11 cellular contexts compared by ENCODE assay signal in the genomic region with DNA sequence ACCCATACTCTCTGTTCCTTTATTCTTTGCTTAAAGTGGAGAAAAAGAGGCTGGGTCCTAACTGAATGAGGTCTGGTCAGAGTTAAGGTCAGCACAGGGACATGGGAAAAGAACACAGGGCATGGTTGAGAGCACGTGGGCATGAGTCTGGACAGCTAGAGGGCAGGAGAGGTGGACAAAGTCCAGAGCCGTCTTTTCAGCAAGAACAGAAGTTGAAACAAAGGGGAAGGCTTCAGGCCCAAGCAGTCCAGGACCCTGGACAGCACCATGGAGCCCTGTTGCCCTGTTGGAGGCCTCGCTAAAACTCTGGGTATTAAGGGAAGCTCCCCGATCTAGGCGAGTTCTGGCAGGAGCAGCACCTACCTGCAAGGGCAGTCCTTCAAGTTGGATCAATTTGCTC. TPM values are rescaled to one million over a fixed set of nuclear protein-coding genes. Genes with fewer than 3 reads are reported as not detected.
DNase-seq lines count a peak whose midpoint lies in the region; ATAC-seq and TF ChIP-seq lines count a peak whose summit lies in the region.
"Had no signal": no experiment of that assay in that cellular context is flagged by ENCODE, and none has a peak within 500 bp of the region (broad histone marks: within the 10 kb centered on the region; RNA-seq: fewer than 3 reads in every experiment).

No MANE protein-coding gene starts in this region.

- no peak overlapping the region for H4K8ac ChIP-seq in H9 (replicated peaks; ENCODE audit: insufficient read length, low read depth, low read length)

- no CpG with 5 or more reads among the region's 5 CpGs for WGBS in H9 (ENCODE audit: extremely low coverage, insufficient read length, low lambda C conversion rate)
- WGBS in esophagus muscularis mucosa = 33% methylated on average over 5 of the region's 5 CpGs
- 79 to 88% methylated on average over 5 of the region's 5 CpGs for WGBS in sigmoid colon, 2 donors

- H3K36me3 Mint-ChIP-seq in H9 (ENCODE audit: insufficient read depth in 1 of 3, low read depth in 3 of 3) = peaks cover 12 to 42% (median 24%) of the 10 kb centered on the region in 3 experiments
- H3K36me3 Mint-ChIP-seq in neural crest cell (ENCODE audit: low read depth) = peaks cover 23% of the 10 kb centered on the region

- H3K4me3 ChIP-seq in esophagus muscularis mucosa (no peak overlapping the region), sigmoid colon (no peak overlapping the region)
- H3K4me3 ChIP-seq: HAP-1, spleen had no signal

- H2AK5ac ChIP-seq in H9 (ENCODE audit: insufficient read length, low read length) = no peak overlapping the region

- H3K23me2 ChIP-seq in H9 (ENCODE audit: insufficient read length, low read depth, low read length, poor library complexity, severe bottlenecking) = no peaks in the 10 kb centered on the region

- H3K4me2 ChIP-seq in H9 (ENCODE audit: insufficient read depth, insufficient read length, low read length) = no peak overlapping the region

- H3K9me3 Mint-ChIP-seq in H9 (peaks cover 0 to 6% of the 10 kb centered on the region in 2 experiments; a peak in 1 of 5 replicates), neural crest cell (no peaks in the 10 kb centered on the region)
- H3K9me3 Mint-ChIP-seq: activated naive CD4-positive, alpha-beta T cell treated with anti-CD3 and anti-CD28 coated beads, Interleukin-2, amount 50 U/mL, for 24 hours had no signal

- H2BK15ac ChIP-seq in H9 (ENCODE audit: low read depth, low read length) = no peak overlapping the region

- TF ChIP-seq POLR2A in esophagus muscularis mucosa (IDR thresholded peaks at IDR 0.05; ENCODE audit: low read depth) = no peak
- no peak for TF ChIP-seq POLR2A in sigmoid colon (IDR thresholded peaks at IDR 0.05)

- no peaks in the 10 kb centered on the region for H4K20me1 ChIP-seq in H9 (ENCODE audit: control insufficient read depth, insufficient read depth, insufficient read length)

- no peaks in the 10 kb centered on the region for H3K27me3 Mint-ChIP-seq in H9 (ENCODE audit: low read depth)
- no peaks in the 10 kb centered on the region for H3K27me3 Mint-ChIP-seq in neural crest cell (ENCODE audit: low read depth)
- H3K27me3 Mint-ChIP-seq: activated naive CD4-positive, alpha-beta T cell treated with anti-CD3 and anti-CD28 coated beads, Interleukin-2, amount 50 U/mL, for 24 hours had no signal

- H3K4me1 Mint-ChIP-seq in H9 (no peaks in the 10 kb centered on the region; a peak in 1 of 4 replicates), neural crest cell (no peaks in the 10 kb centered on the region)
- H3K4me1 Mint-ChIP-seq: activated naive CD4-positive, alpha-beta T cell treated with anti-CD3 and anti-CD28 coated beads, Interleukin-2, amount 50 U/mL, for 24 hours had no signal

- H3K27me3 ChIP-seq in H9 (ENCODE audit: insufficient read depth, low read length) (no peaks in the 10 kb centered on the region), esophagus muscularis mucosa (no peaks in the 10 kb centered on the region), sigmoid colon (no peaks in the 10 kb centered on the region)
- H3K27me3 ChIP-seq: spleen had no signal

- H3T11ph ChIP-seq in H9 (ENCODE audit: low read length) = no peak overlapping the region

- H4K5ac ChIP-seq in H9 (ENCODE audit: insufficient read length, low read depth, low read length) = no peak overlapping the region

- peak; percentile 60 for DNase-seq in H9
- DNase-seq in RKO (ENCODE audit: low spot score) = peak; percentile 25
- DNase-seq in esophagus muscularis mucosa (ENCODE audit: extremely low spot score) = peak; percentile 50
- peak; percentile 28 for DNase-seq in neural crest cell (ENCODE audit: low read depth, low spot score)
- no peak for DNase-seq in NCI-H1694 (lab: John Stamatoyannopoulos, UW)
- no peak for DNase-seq in activated gamma-delta T cell (lab: John Stamatoyannopoulos, UW)
- no peak for DNase-seq in sigmoid colon
- DNase-seq: spleen had no signal

- no peaks in the 10 kb centered on the region for H3K79me2 ChIP-seq in H9 (ENCODE audit: insufficient read depth, low read length)

- H4K91ac ChIP-seq in H9 (ENCODE audit: insufficient read length, low read depth, low read length) = no peak overlapping the region

- no peak overlapping the region for H3K4ac ChIP-seq in H9 (ENCODE audit: low read depth, low read length)

- H3K4me1 ChIP-seq in H9 (ENCODE audit: insufficient read depth, low read length) = no peaks in the 10 kb centered on the region
- no peaks in the 10 kb centered on the region for H3K4me1 ChIP-seq in esophagus muscularis mucosa
- H3K4me1 ChIP-seq in sigmoid colon = no peaks in the 10 kb centered on the region
- H3K4me1 ChIP-seq: HAP-1, spleen had no signal

- H3K18ac ChIP-seq in H9 (ENCODE audit: insufficient read length, low read depth, low read length) = no peak overlapping the region

- H3K79me1 ChIP-seq in H9 (ENCODE audit: insufficient read depth, low read depth, low read length, poor library complexity, severe bottlenecking) = no peaks in the 10 kb centered on the region

- H3K27ac Mint-ChIP-seq in H9 (no peak overlapping the region), neural crest cell (ENCODE audit: unreplicated experiment) (no peak overlapping the region)
- H3K27ac Mint-ChIP-seq: activated naive CD4-positive, alpha-beta T cell treated with anti-CD3 and anti-CD28 coated beads, Interleukin-2, amount 50 U/mL, for 24 hours had no signal

- TF ChIP-seq CTCF in H9 (conservative IDR thresholded peaks at IDR 0.05) (no peak), esophagus muscularis mucosa (IDR thresholded peaks at IDR 0.05) (no peak), neural crest cell (conservative IDR thresholded peaks at IDR 0.05) (no peak), sigmoid colon (IDR thresholded peaks at IDR 0.05) (no peak)

- H3K4me3 Mint-ChIP-seq in H9 (no peak overlapping the region), neural crest cell (no peak overlapping the region)
- H3K4me3 Mint-ChIP-seq: activated naive CD4-positive, alpha-beta T cell treated with anti-CD3 and anti-CD28 coated beads, Interleukin-2, amount 50 U/mL, for 24 hours had no signal

- H2BK20ac ChIP-seq in H9 (ENCODE audit: low read depth, low read length, poor library complexity, severe bottlenecking) = no peak overlapping the region

- H3K36me3 ChIP-seq in esophagus muscularis mucosa (peaks cover 0 to 68% (median 30%) of the 10 kb centered on the region in 4 donors), sigmoid colon (peaks cover 0 to 46% (median 11%) of the 10 kb centered on the region in 4 donors)

- TF ChIP-seq EP300 in esophagus muscularis mucosa (IDR thresholded peaks at IDR 0.05) = no peak
- TF ChIP-seq EP300 in sigmoid colon (IDR thresholded peaks at IDR 0.05) = no peak

- no peak overlapping the region for H3K23ac ChIP-seq in H9 (ENCODE audit: insufficient read length, low read depth, low read length)

- H3K9ac ChIP-seq in H9 (ENCODE audit: extremely low read depth, insufficient read length, low read length) = no peak overlapping the region

- H2BK5ac ChIP-seq in H9 (ENCODE audit: insufficient read length, low read length) = no peak overlapping the region

- no peak for ATAC-seq in GM21576 (IDR thresholded peaks at IDR 0.05; ENCODE audit: unreplicated experiment)

- intact Hi-C loops in esophagus muscularis mucosa (cut with DNase I) (no loop called here), sigmoid colon (cut with DNase I) (no loop called here)

- H3K27ac ChIP-seq in H9 (ENCODE audit: insufficient read length, low read depth, low read length) = no peak overlapping the region
- no peak overlapping the region for H3K27ac ChIP-seq in esophagus muscularis mucosa (replicated peaks in 1 of 4)
- H3K27ac ChIP-seq in sigmoid colon = no peak overlapping the region
- H3K27ac ChIP-seq: spleen had no signal

- no peak overlapping the region for H2AFZ ChIP-seq in H9 (ENCODE audit: low read length)

- H2BK120ac ChIP-seq in H9 (ENCODE audit: low read depth, low read length, poor library complexity, severe bottlenecking) = no peak overlapping the region

- no peak overlapping the region for H3K14ac ChIP-seq in H9 (ENCODE audit: insufficient read depth, low read length)

- no peak overlapping the region for H3K56ac ChIP-seq in H9 (ENCODE audit: insufficient read length, low read depth, low read length)

- H3K9me3 ChIP-seq in H9 (ENCODE audit: control insufficient read depth, low read depth, low read length) = no peaks in the 10 kb centered on the region
- H3K9me3 ChIP-seq in esophagus muscularis mucosa = no peaks in the 10 kb centered on the region
- H3K9me3 ChIP-seq in sigmoid colon = no peaks in the 10 kb centered on the region
- H3K9me3 ChIP-seq: HAP-1, spleen had no signal

- H2BK12ac ChIP-seq in H9 (ENCODE audit: insufficient read length, low read depth, low read length) = no peak overlapping the region

RNA-seq across cellular contexts. Expression of a gene that starts 50.7 kb away (rescaled TPM):
- total RNA-seq in H9 (2021) = 2.4 and 2.6 TPM in 2 replicates
- total RNA-seq in esophagus muscularis mucosa = 1 to 10 TPM in 2 of 4 donors, under 1 TPM in 2; 0.65 to 2.5 (median 1.2) TPM
- 10.1 and 12.0 TPM in 2 replicates for total RNA-seq in neural crest cell
- 1 to 10 TPM; 2.3 to 3.2 (median 2.4) TPM for total RNA-seq in sigmoid colon
- polyA plus RNA-seq in sigmoid colon = 1 to 10 TPM; 3.6 to 4.9 (median 3.9) TPM

RNA-seq across cellular contexts. Expression of a gene that starts 56.4 kb away (rescaled TPM):
- total RNA-seq in H9 (2021) (99.9 and 105 TPM in 2 replicates), esophagus muscularis mucosa (1 to 10 TPM; 3.8 to 9.8 (median 5.9) TPM), neural crest cell (77.1 and 79.1 TPM in 2 replicates), sigmoid colon (1 to 10 TPM; 4.8 to 9.1 (median 6.7) TPM)
- 1 to 10 TPM in 1 of 3 donors, under 1 TPM in 2; 0.46 to 1.7 (median 0.60) TPM for polyA plus RNA-seq in sigmoid colon

Comparison
In these comparisons a context has a peak if more than half of its experiments do, and no peak if none do; other contexts are left out.
1. DNase-seq: peak in H9 (single experiment), RKO (single experiment), esophagus muscularis mucosa (single experiment) and neural crest cell (single experiment); none in NCI-H1694 (single experiment), activated gamma-delta T cell (single experiment) and sigmoid colon (single experiment).